16 cellular contexts compared by ENCODE assay signal in the genomic region with DNA sequence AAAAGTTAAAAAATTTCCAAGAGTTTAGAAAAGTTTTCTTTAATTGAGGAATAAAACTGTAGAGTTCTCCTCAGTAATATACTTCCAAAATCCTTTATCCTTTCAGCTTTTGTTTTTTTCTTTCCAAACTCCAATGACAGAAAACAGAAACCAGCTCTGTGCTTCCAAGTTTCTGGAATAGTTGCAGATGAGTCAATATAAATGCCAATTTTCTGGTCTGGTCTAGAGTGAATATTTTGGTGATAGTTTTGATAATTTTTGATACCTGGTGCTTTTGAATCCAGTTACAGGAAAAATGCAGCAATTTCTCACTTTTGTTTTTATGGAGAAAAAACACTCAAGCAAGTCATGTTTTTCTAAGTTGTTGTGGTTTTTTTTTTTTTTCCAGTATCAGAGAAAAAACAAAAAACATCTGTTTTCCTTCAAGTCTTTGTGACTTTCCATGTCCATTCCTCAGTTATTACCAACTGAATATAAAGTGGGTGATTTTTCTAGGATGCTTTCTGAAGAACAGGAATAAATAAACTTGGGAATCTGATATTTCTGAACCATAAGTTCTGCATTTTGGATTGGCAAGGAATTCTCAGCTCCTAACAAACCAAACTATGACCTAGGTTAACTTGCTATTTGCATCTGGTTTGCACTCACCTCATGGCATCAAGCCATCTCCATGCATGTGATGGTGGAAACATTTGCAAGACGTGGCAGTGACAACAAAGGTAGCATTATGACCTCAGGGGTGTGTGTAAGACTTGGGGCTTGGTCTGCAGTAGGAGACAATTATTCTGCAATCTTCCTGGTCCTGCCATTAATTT.
DNase-seq lines count a peak whose midpoint lies in the region; ATAC-seq and TF ChIP-seq lines count a peak whose summit lies in the region.
"Had no signal": no experiment of that assay in that cellular context is flagged by ENCODE, and none has a peak within 500 bp of the region (broad histone marks: within the 10 kb centered on the region; RNA-seq: fewer than 3 reads in every experiment).

No MANE protein-coding gene starts in this region.

- TF ChIP-seq POLR2A in tibial nerve (IDR thresholded peaks at IDR 0.05) = no peak

- H3K36me3 ChIP-seq in adipocyte (ENCODE audit: control insufficient read depth, insufficient read depth, low read length, severe bottlenecking) = no peaks in the 10 kb centered on the region
- no peaks in the 10 kb centered on the region for H3K36me3 ChIP-seq in smooth muscle cell (ENCODE audit: low read depth)
- no peaks in the 10 kb centered on the region for H3K36me3 ChIP-seq in tibial nerve
- H3K36me3 ChIP-seq: MG63 had no signal

- no peaks in the 10 kb centered on the region for H3K27me3 ChIP-seq in adipocyte (replicated peaks; ENCODE audit: control insufficient read depth, insufficient read depth, low read length)
- no peaks in the 10 kb centered on the region for H3K27me3 ChIP-seq in smooth muscle cell (ENCODE audit: low read depth)
- no peaks in the 10 kb centered on the region for H3K27me3 ChIP-seq in tibial nerve
- H3K27me3 ChIP-seq: MG63 had no signal

- TF ChIP-seq CTCF in HFF-Myc (IDR thresholded peaks at IDR 0.05; ENCODE audit: low read depth, low read length, missing control alignments) (no peak), fibroblast of mammary gland (conservative IDR thresholded peaks at IDR 0.05; ENCODE audit: control insufficient read depth, insufficient read depth, low read depth, low read length) (no peak), smooth muscle cell (IDR thresholded peaks at IDR 0.05; ENCODE audit: borderline replicate concordance, insufficient read depth, poor library complexity, severe bottlenecking) (no peak), tibial nerve (IDR thresholded peaks at IDR 0.05) (no peak)

- H3F3A ChIP-seq in smooth muscle cell (ENCODE audit: low read depth) = no peaks in the 10 kb centered on the region

- no peak overlapping the region for H2AFZ ChIP-seq in smooth muscle cell (ENCODE audit: low read depth)
- H2AFZ ChIP-seq: PC-9 had no signal

- no peaks in the 10 kb centered on the region for H3K79me2 ChIP-seq in smooth muscle cell (ENCODE audit: low read depth)

- H3K4me1 ChIP-seq in adipocyte (ENCODE audit: control insufficient read depth, insufficient read depth, low read length) (peaks cover 11% of the 10 kb centered on the region), smooth muscle cell (ENCODE audit: low read depth) (no peaks in the 10 kb centered on the region), tibial nerve (no peaks in the 10 kb centered on the region)

- H4K20me1 ChIP-seq in smooth muscle cell (ENCODE audit: low read depth) = no peaks in the 10 kb centered on the region

- no peak for TF ChIP-seq EP300 in tibial nerve (IDR thresholded peaks at IDR 0.05)

- ATAC-seq in HG03196 (IDR thresholded peaks at IDR 0.05; ENCODE audit: unreplicated experiment) (no peak), HG03135 (IDR thresholded peaks at IDR 0.05; ENCODE audit: unreplicated experiment) (no peak)
- ATAC-seq: HepG2 had no signal

- H3K4me3 ChIP-seq in HFF-Myc (replicated peaks; ENCODE audit: low read depth, low read length) (no peak overlapping the region), adipocyte (ENCODE audit: low read length) (peak overlapping the region; percentile 53), fibroblast of mammary gland (ENCODE audit: control insufficient read depth, low read depth, low read length) (no peak overlapping the region), smooth muscle cell (no peak overlapping the region), tibial nerve (no peak overlapping the region)
- H3K4me3 ChIP-seq: MG63, PC-9 had no signal

- peak; percentile 66 for DNase-seq in HFF-Myc (ENCODE audit: extremely low read depth, low read depth)
- peak; percentile 69 for DNase-seq in adipocyte (ENCODE audit: low read depth)
- peak; percentile 66 for DNase-seq in fibroblast of mammary gland (ENCODE audit: low read depth)
- DNase-seq in smooth muscle cell (lab: John Stamatoyannopoulos, UW; ENCODE audit: unreplicated experiment) = no peak
- DNase-seq in tibial nerve (ENCODE audit: low spot score in 2 of 2) = no peak
- DNase-seq: CD4-positive, CD25-positive, alpha-beta regulatory T cell; DMS53; MG63; NCI-H1092; NCI-H2081 treated with DMSO at 0.1 percent for 48 hours; NCI-H510A; NCI-H774; PC-9 had no signal

- H3K9me3 ChIP-seq in adipocyte (ENCODE audit: control insufficient read depth, low read length) (no peaks in the 10 kb centered on the region), smooth muscle cell (replicated peaks; ENCODE audit: low read depth) (no peaks in the 10 kb centered on the region), tibial nerve (no peaks in the 10 kb centered on the region)
- H3K9me3 ChIP-seq: MG63 had no signal

- peak overlapping the region; percentile 22 for H3K4me2 ChIP-seq in smooth muscle cell
- H3K4me2 ChIP-seq: PC-9 had no signal

- H3K9ac ChIP-seq in adipocyte (ENCODE audit: low read length) = peak overlapping the region; percentile 43
- H3K9ac ChIP-seq in smooth muscle cell (ENCODE audit: low read depth) = no peak overlapping the region

- 54% methylated on average over 1 of the region's 1 CpG for WGBS in smooth muscle cell (ENCODE audit: low lambda C conversion rate)
- WGBS in tibial nerve, 2 donors = 17 to 27% methylated on average over 1 of the region's 1 CpG

- no peak overlapping the region for H3K27ac ChIP-seq in smooth muscle cell (ENCODE audit: low read depth)
- no peak overlapping the region for H3K27ac ChIP-seq in tibial nerve
- H3K27ac ChIP-seq: PC-9 had no signal

Comparison
In these comparisons a context has a peak if more than half of its experiments do, and no peak if none do; other contexts are left out.
1. DNase-seq: peak in HFF-Myc (single experiment), adipocyte (single experiment) and fibroblast of mammary gland (single experiment); none in smooth muscle cell (single experiment) and tibial nerve (0 of 2).